In genomic region chr5:154937186-154937717, GRCh38 we compare ENCODE assay signal across 8 cellular contexts. TPM values are rescaled to one million over a fixed set of nuclear protein-coding genes. Genes with fewer than 3 reads are reported as not detected.
A peak's percentile ranks its signal among the peaks of the same experiment; 100 is the strongest.
DNase-seq lines count a peak whose midpoint lies in the region; ATAC-seq and TF ChIP-seq lines count a peak whose summit lies in the region.

No MANE protein-coding gene starts in this region.

- H3K27me3 ChIP-seq in CD4-positive, CD25-positive, alpha-beta regulatory T cell (ENCODE audit: control insufficient read depth, insufficient read depth, low read length): no peaks in the 10 kb centered on the region
- H3K27me3 ChIP-seq in Loucy (ENCODE audit: insufficient read depth, low read length, poor library complexity, severe bottlenecking): no peaks in the 10 kb centered on the region

- peak overlapping the region; percentile 81 for H3K4me2 ChIP-seq in Loucy (ENCODE audit: low read depth, low read length, poor library complexity, severe bottlenecking)

- no peak for DNase-seq in CD4-positive, CD25-positive, alpha-beta regulatory T cell
- peak; percentile 10 for DNase-seq in dermis blood vessel endothelial cell
- DNase-seq in C1 segment of cervical spinal cord (lab: John Stamatoyannopoulos, UW): no peak

- H3K27ac Mint-ChIP-seq in CD4-positive, CD25-positive, alpha-beta regulatory T cell: peak overlapping the region; percentile 60 to 88 (median 63)
- H3K27ac Mint-ChIP-seq in nephron: peak overlapping the region; percentile 40 to 94 (median 81)

- peaks cover 4% of the 10 kb centered on the region for H4K20me1 ChIP-seq in Loucy (ENCODE audit: insufficient read depth, low read length, poor library complexity, severe bottlenecking)

- no peaks in the 10 kb centered on the region for H3K9me3 ChIP-seq in CD4-positive, CD25-positive, alpha-beta regulatory T cell (ENCODE audit: control insufficient read depth in 2 of 2, low read length in 2 of 2)
- H3K9me3 ChIP-seq in Loucy (ENCODE audit: insufficient read depth, low read depth, low read length): no peaks in the 10 kb centered on the region

- peaks cover 5% of the 10 kb centered on the region for H3K27me3 Mint-ChIP-seq in CD4-positive, CD25-positive, alpha-beta regulatory T cell
- H3K27me3 Mint-ChIP-seq in nephron (ENCODE audit: low read depth): no peaks in the 10 kb centered on the region

- peaks cover 26% of the 10 kb centered on the region for H3K79me2 ChIP-seq in Loucy (ENCODE audit: insufficient read depth, low read length)

- peaks cover 5% of the 10 kb centered on the region for H3K36me3 ChIP-seq in CD4-positive, CD25-positive, alpha-beta regulatory T cell (ENCODE audit: control insufficient read depth, insufficient read depth, low read length)
- H3K36me3 ChIP-seq in Loucy (ENCODE audit: insufficient read depth, low read length): no peaks in the 10 kb centered on the region

- ATAC-seq in CD4-positive, CD25-positive, alpha-beta regulatory T cell (ENCODE audit: low read depth in 2 of 2): no peak
- no peak for ATAC-seq in HG02884 (IDR thresholded peaks at IDR 0.05; ENCODE audit: unreplicated experiment)
- ATAC-seq in GM21381 (IDR thresholded peaks at IDR 0.05; ENCODE audit: unreplicated experiment): no peak
- no peak for ATAC-seq in GM19023 (IDR thresholded peaks at IDR 0.05; ENCODE audit: unreplicated experiment)

- H3K4me3 Mint-ChIP-seq in CD4-positive, CD25-positive, alpha-beta regulatory T cell: peak overlapping the region; percentile 91 to 95 (median 92)
- peak overlapping the region; percentile 95 to 99 (median 98) for H3K4me3 Mint-ChIP-seq in nephron

- H3K4me1 ChIP-seq in CD4-positive, CD25-positive, alpha-beta regulatory T cell (ENCODE audit: control insufficient read depth, insufficient read depth, low read length, poor library complexity, severe bottlenecking): peaks cover 36% of the 10 kb centered on the region
- no peaks in the 10 kb centered on the region for H3K4me1 ChIP-seq in Loucy (ENCODE audit: insufficient read depth, low read length, poor library complexity, severe bottlenecking)

- TF ChIP-seq CTCF in Loucy (conservative IDR thresholded peaks at IDR 0.05; ENCODE audit: low read length) (no peak), nephron (IDR thresholded peaks at IDR 0.05; ENCODE audit: unreplicated experiment in 3 of 3) (no peak)

- H3F3A ChIP-seq in Loucy (ENCODE audit: low read depth): no peaks in the 10 kb centered on the region

- H3K4me3 ChIP-seq in CD4-positive, CD25-positive, alpha-beta regulatory T cell (ENCODE audit: low read depth, low read length): peak overlapping the region; percentile 83
- peak overlapping the region; percentile 88 for H3K4me3 ChIP-seq in Loucy (ENCODE audit: low read length, poor library complexity, severe bottlenecking)

- peak overlapping the region; percentile 95; the same call in 1 of the 2 replicates for H2AFZ ChIP-seq in Loucy (ENCODE audit: low read length)

- peak overlapping the region; percentile 79 for H3K9ac ChIP-seq in Loucy (ENCODE audit: low read depth, low read length, poor library complexity, severe bottlenecking)

- peak overlapping the region; percentile 35 for H3K27ac ChIP-seq in CD4-positive, CD25-positive, alpha-beta regulatory T cell (ENCODE audit: insufficient read depth, low read length, poor library complexity, severe bottlenecking)

- peaks cover 21% of the 10 kb centered on the region for H3K36me3 Mint-ChIP-seq in CD4-positive, CD25-positive, alpha-beta regulatory T cell
- peaks cover 20% of the 10 kb centered on the region for H3K36me3 Mint-ChIP-seq in nephron (ENCODE audit: low read depth)

- no peaks in the 10 kb centered on the region for H3K9me2 ChIP-seq in Loucy (replicated peaks; ENCODE audit: low read depth, low read length)

- H3K4me1 Mint-ChIP-seq in CD4-positive, CD25-positive, alpha-beta regulatory T cell: peaks cover 27 to 60% (median 35%) of the 10 kb centered on the region in 4 donors
- H3K4me1 Mint-ChIP-seq in nephron: peaks cover 14% of the 10 kb centered on the region

- H3K9me3 Mint-ChIP-seq in CD4-positive, CD25-positive, alpha-beta regulatory T cell: no peaks in the 10 kb centered on the region
- H3K9me3 Mint-ChIP-seq in nephron: no peaks in the 10 kb centered on the region

RNA-seq across cellular contexts. Expression of gene GEMIN5, which starts 0.8 kb away (rescaled TPM):
- total RNA-seq in CD4-positive, CD25-positive, alpha-beta regulatory T cell: 8.0 TPM
- polyA plus RNA-seq in CD4-positive, CD25-positive, alpha-beta regulatory T cell: 10 to 100 TPM in 3 of 4 donors, 1 to 10 TPM in 1; 8.2 to 14.0 (median 11.3) TPM
- total RNA-seq in dermis blood vessel endothelial cell: 19.7 and 27.5 TPM in 2 replicates

RNA-seq across cellular contexts. Expression of gene MRPL22, which starts 3.6 kb away (rescaled TPM):
- total RNA-seq in CD4-positive, CD25-positive, alpha-beta regulatory T cell: 22.8 TPM
- 100 to 1,000 TPM; 100 to 138 (median 109) TPM for polyA plus RNA-seq in CD4-positive, CD25-positive, alpha-beta regulatory T cell
- total RNA-seq in dermis blood vessel endothelial cell: 24.0 and 35.6 TPM in 2 replicates
